Comparison of ENCODE assay signal across 15 cellular contexts in genomic region chr14:102822311-102822863, GRCh38. TPM values are rescaled to one million over a fixed set of nuclear protein-coding genes. Genes with fewer than 3 reads are reported as not detected.
DNase-seq lines count a peak whose midpoint lies in the region; ATAC-seq, FAIRE-seq and TF ChIP-seq lines count a peak whose summit lies in the region.
"Had no signal": no experiment of that assay in that cellular context is flagged by ENCODE, and none has a peak within 500 bp of the region (broad histone marks: within the 10 kb centered on the region; RNA-seq: fewer than 3 reads in every experiment).

No MANE protein-coding gene starts in this region.

- peaks cover 6 to 11% of the 10 kb centered on the region in 2 donors for H3K36me3 Mint-ChIP-seq in CD4-positive, alpha-beta memory T cell
- peaks cover 16 to 23% of the 10 kb centered on the region in 2 donors for H3K36me3 Mint-ChIP-seq in activated T-cell treated with anti-CD3 and anti-CD28 coated beads, Interleukin-2, amount 50 U/mL, for 72 hours (ENCODE audit: insufficient read depth in 2 of 2)
- no peaks in the 10 kb centered on the region for H3K36me3 Mint-ChIP-seq in Caco-2 (ENCODE audit: insufficient read depth, unreplicated experiment)
- H3K36me3 Mint-ChIP-seq: brain had no signal

- H3K27ac ChIP-seq in CD4-positive, alpha-beta memory T cell (ENCODE audit: low read depth, low read length), result no peak overlapping the region
- H3K27ac ChIP-seq: foreskin keratinocyte had no signal

- POLR2A ChIA-PET in CD4-positive, alpha-beta memory T cell (lab: Charles Lee; ENCODE audit: partially characterized antibody), result interaction anchor here (0.6 kb wide), 1 partner anchor 16 kb away, joined by 3 read pairs; no protein-coding TSS in a partner anchor
- POLR2A ChIA-PET in Caco-2 (lab: Charles Lee), result no interaction called here

- TF ChIP-seq POLR2A in H54 (IDR thresholded peaks at IDR 0.05; ENCODE audit: low read depth, low read length), result no peak

- intact Hi-C loops in CD4-positive, alpha-beta memory T cell (cut with micrococcal nuclease), result no loop called here
- intact Hi-C loops in Caco-2 (cut with micrococcal nuclease; ENCODE audit: unreplicated experiment), result no loop called here

- H3K4me1 Mint-ChIP-seq in CD4-positive, alpha-beta memory T cell, result peaks cover 49 to 87% (median 68%) of the 10 kb centered on the region in 4 donors
- H3K4me1 Mint-ChIP-seq in activated T-cell treated with anti-CD3 and anti-CD28 coated beads, Interleukin-2, amount 50 U/mL, for 72 hours (ENCODE audit: low read depth), result peaks cover 91% of the 10 kb centered on the region
- H3K4me1 Mint-ChIP-seq in Caco-2 (ENCODE audit: low read depth, unreplicated experiment), result no peaks in the 10 kb centered on the region

- no peaks in the 10 kb centered on the region for H3K27me3 Mint-ChIP-seq in CD4-positive, alpha-beta memory T cell
- H3K27me3 Mint-ChIP-seq in activated T-cell treated with anti-CD3 and anti-CD28 coated beads, Interleukin-2, amount 50 U/mL, for 72 hours (ENCODE audit: low read depth), result no peaks in the 10 kb centered on the region
- H3K27me3 Mint-ChIP-seq in Caco-2 (ENCODE audit: insufficient read depth, unreplicated experiment), result no peaks in the 10 kb centered on the region
- H3K27me3 Mint-ChIP-seq: brain had no signal

- H3K9me3 ChIP-seq in CD4-positive, alpha-beta memory T cell (ENCODE audit: control insufficient read depth in 1 of 2, low read length in 2 of 2), result no peaks in the 10 kb centered on the region
- no peaks in the 10 kb centered on the region for H3K9me3 ChIP-seq in Caco-2

- no peaks in the 10 kb centered on the region for H3K9me3 Mint-ChIP-seq in CD4-positive, alpha-beta memory T cell
- H3K9me3 Mint-ChIP-seq in activated T-cell treated with anti-CD3 and anti-CD28 coated beads, Interleukin-2, amount 50 U/mL, for 72 hours, result no peaks in the 10 kb centered on the region
- no peaks in the 10 kb centered on the region for H3K9me3 Mint-ChIP-seq in Caco-2 (ENCODE audit: unreplicated experiment)
- H3K9me3 Mint-ChIP-seq: brain had no signal

- DNase-seq in CD4-positive, alpha-beta memory T cell, result no peak
- DNase-seq in H54 (ENCODE audit: insufficient read length, low spot score), result no peak
- peak; percentile 71 to 75 for DNase-seq in activated T-cell treated with anti-CD3 and anti-CD28 coated beads, Interleukin-2, amount 50 U/mL, for 72 hours
- DNase-seq in stimulated activated CD4-positive, alpha-beta T cell treated with anti-CD3 and anti-CD28 coated beads, Interleukin-15, amount 100 ng/mL, for 48 hours (ENCODE audit: low read depth in 2 of 2), result peak; percentile 56 to 62
- no peak for DNase-seq in NCI-H69 (lab: John Stamatoyannopoulos, UW)
- no peak for DNase-seq in Caco-2
- no peak for DNase-seq in NCI-H187 treated with DMSO at 0.1 percent for 48 hours (lab: John Stamatoyannopoulos, UW)
- DNase-seq: AML-193, foreskin keratinocyte, H7, midbrain, MV-4-11, small intestine had no signal

- TF ChIP-seq CTCF in Caco-2 (IDR thresholded peaks at IDR 0.05; ENCODE audit: insufficient read depth in 1 of 2, low read depth in 1 of 2, low read length in 1 of 2, severe bottlenecking in 1 of 2, unreplicated experiment in 1 of 2), result no peak

- peaks cover 88% of the 10 kb centered on the region for H3K4me1 ChIP-seq in CD4-positive, alpha-beta memory T cell (ENCODE audit: insufficient read depth, low read length)
- H3K4me1 ChIP-seq in Caco-2, result no peaks in the 10 kb centered on the region

- no TSS peak for BruUV-seq in Caco-2 (replicated peaks; lab: Mats Ljungman, UMichigan)

- peak overlapping the region; percentile 0 to 64 (median 50) for H3K4me3 Mint-ChIP-seq in CD4-positive, alpha-beta memory T cell
- peak overlapping the region; percentile 63 to 78 for H3K4me3 Mint-ChIP-seq in activated T-cell treated with anti-CD3 and anti-CD28 coated beads, Interleukin-2, amount 50 U/mL, for 72 hours
- no peak overlapping the region for H3K4me3 Mint-ChIP-seq in Caco-2 (ENCODE audit: unreplicated experiment)
- H3K4me3 Mint-ChIP-seq: brain had no signal

- no peak overlapping the region for H3K4me3 ChIP-seq in CD4-positive, alpha-beta memory T cell (ENCODE audit: low read length in 2 of 2)
- H3K4me3 ChIP-seq in Caco-2 (ENCODE audit: low read depth, low read length), result no peak overlapping the region

- peak; percentile 33 for FAIRE-seq in H54 (lab: Jason Lieb, UNC)
- FAIRE-seq: small intestine had no signal

- H3K27me3 ChIP-seq in CD4-positive, alpha-beta memory T cell (ENCODE audit: insufficient read depth, low read length), result no peaks in the 10 kb centered on the region
- no peaks in the 10 kb centered on the region for H3K27me3 ChIP-seq in Caco-2 (replicated peaks; ENCODE audit: control insufficient read depth, insufficient read depth, low read length)
- H3K27me3 ChIP-seq: foreskin keratinocyte had no signal

- CTCF ChIA-PET in CD4-positive, alpha-beta memory T cell (lab: Charles Lee; ENCODE audit: partially characterized antibody), result interaction anchor here (1.0 to 2.2 kb wide), 2 partner anchors 15 to 48 kb away, joined by 3 to 6 read pairs; no protein-coding TSS in a partner anchor
- CTCF ChIA-PET in Caco-2 (lab: Charles Lee), result no interaction called here

- ATAC-seq in activated T-cell treated with anti-CD3 and anti-CD28 coated beads, Interleukin-2, amount 50 U/mL, for 72 hours (replicated peaks in 1 of 2), result peak; percentile 70 to 72
- ATAC-seq in HG03196 (IDR thresholded peaks at IDR 0.05; ENCODE audit: unreplicated experiment), result no peak
- ATAC-seq: foreskin keratinocyte had no signal

- H3K36me3 ChIP-seq in CD4-positive, alpha-beta memory T cell (ENCODE audit: insufficient read depth, low read length), result no peaks in the 10 kb centered on the region
- no peaks in the 10 kb centered on the region for H3K36me3 ChIP-seq in Caco-2 (ENCODE audit: control insufficient read depth, insufficient read depth, low read length)

- H3K27ac Mint-ChIP-seq in CD4-positive, alpha-beta memory T cell, result peak overlapping the region in 5 of 7 donors; percentile 0 to 63 (median 42)
- peak overlapping the region; percentile 95 for H3K27ac Mint-ChIP-seq in activated T-cell treated with anti-CD3 and anti-CD28 coated beads, Interleukin-2, amount 50 U/mL, for 72 hours
- no peak overlapping the region for H3K27ac Mint-ChIP-seq in Caco-2 (ENCODE audit: unreplicated experiment)

RNA-seq across cellular contexts. Expression of gene TRAF3, which starts 45.1 kb away (rescaled TPM):
- total RNA-seq in CD4-positive, alpha-beta memory T cell, result 10 to 100 TPM; 43.4 to 44.8 TPM
- polyA plus RNA-seq in CD4-positive, alpha-beta memory T cell, result 10 to 100 TPM; 14.9 to 21.0 TPM
- total RNA-seq in activated T-cell treated with anti-CD3 and anti-CD28 coated beads, Interleukin-2, amount 50 U/mL, for 72 hours, result 100 to 1,000 TPM; 123 to 137 TPM
- total RNA-seq in Caco-2 (2022), result 16.6 and 18.3 TPM in 2 replicates

Comparison
In these comparisons a context has a peak if more than half of its experiments do, and no peak if none do; other contexts are left out.
1. DNase-seq: peak in activated T-cell treated with anti-CD3 and anti-CD28 coated beads, Interleukin-2, amount 50 U/mL, for 72 hours (2 of 2) and stimulated activated CD4-positive, alpha-beta T cell treated with anti-CD3 and anti-CD28 coated beads, Interleukin-15, amount 100 ng/mL, for 48 hours (2 of 2); none in CD4-positive, alpha-beta memory T cell (0 of 5), H54 (single experiment), NCI-H69 (single experiment), Caco-2 (0 of 2) and NCI-H187 treated with DMSO at 0.1 percent for 48 hours (single experiment).